Comparison of ENCODE assay signal across 8 cellular contexts in the genomic region with DNA sequence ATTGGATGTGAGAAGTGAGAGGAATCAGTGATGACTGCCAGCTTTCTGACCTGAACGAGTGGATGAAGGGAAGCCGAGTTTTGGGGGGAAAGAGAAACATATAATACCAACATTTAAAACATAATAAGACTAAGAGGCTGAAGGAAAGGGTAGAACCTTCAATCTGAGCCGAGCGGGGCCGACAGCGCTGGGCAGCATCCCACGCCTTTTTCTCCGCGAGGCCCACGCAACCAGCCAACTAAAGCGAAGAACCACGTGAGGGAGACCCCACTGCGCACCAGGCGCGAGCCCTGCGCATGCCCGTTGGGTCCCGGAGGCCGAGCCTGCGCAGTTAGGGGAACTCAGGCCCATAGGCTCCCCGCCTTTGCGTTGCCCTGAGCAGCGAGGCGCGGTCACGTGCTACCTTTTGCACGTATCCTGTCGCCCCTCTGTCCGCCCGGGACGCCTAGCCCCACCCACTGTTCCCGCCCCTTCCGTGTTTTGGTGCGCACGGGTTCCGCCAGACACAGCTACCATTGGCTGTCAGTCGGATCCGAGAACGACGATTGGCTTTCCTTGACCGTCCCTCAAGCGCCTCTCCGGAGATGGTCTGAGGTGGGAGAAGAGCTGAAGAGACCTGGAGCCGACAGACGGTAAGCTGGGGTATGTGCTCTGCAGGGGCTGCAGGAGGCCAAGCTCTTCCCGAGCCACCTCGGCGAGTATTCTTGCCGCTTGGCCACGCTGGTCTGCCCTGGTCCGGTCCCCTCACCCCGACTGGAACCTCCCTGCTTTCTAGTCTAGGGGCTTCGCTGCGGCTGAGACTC. TPM values are rescaled to one million over a fixed set of nuclear protein-coding genes. Genes with fewer than 3 reads are reported as not detected.
DNase-seq lines count a peak whose midpoint lies in the region; ATAC-seq, FAIRE-seq and TF ChIP-seq lines count a peak whose summit lies in the region.

A gene with protein sequence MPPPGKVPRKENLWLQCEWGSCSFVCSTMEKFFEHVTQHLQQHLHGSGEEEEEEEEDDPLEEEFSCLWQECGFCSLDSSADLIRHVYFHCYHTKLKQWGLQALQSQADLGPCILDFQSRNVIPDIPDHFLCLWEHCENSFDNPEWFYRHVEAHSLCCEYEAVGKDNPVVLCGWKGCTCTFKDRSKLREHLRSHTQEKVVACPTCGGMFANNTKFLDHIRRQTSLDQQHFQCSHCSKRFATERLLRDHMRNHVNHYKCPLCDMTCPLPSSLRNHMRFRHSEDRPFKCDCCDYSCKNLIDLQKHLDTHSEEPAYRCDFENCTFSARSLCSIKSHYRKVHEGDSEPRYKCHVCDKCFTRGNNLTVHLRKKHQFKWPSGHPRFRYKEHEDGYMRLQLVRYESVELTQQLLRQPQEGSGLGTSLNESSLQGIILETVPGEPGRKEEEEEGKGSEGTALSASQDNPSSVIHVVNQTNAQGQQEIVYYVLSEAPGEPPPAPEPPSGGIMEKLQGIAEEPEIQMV (plus strand): TSS at position 573 of the 803 bp plus-strand sequence. CDS start 5,365 bp downstream, outside the sequence.

- peak within 1 kb of the TSS; percentile 80 for H2AFZ ChIP-seq in OCI-LY3 (ENCODE audit: low read depth, low read length)

- no peak for TF ChIP-seq CTCF in OCI-LY3 (IDR thresholded peaks at IDR 0.05; ENCODE audit: low read depth, low read length)

- FAIRE-seq in endometrium (lab: Jason Lieb, UNC) = peak; percentile 86

- peaks cover 12% of the 10 kb centered on the region for H3K36me3 ChIP-seq in OCI-LY3 (replicated peaks; ENCODE audit: low read depth, low read length)
- peaks cover 28% of the 10 kb centered on the region for H3K36me3 ChIP-seq in mesodermal cell (ENCODE audit: control insufficient read depth, insufficient read depth, low read length)

- H3K4me1 ChIP-seq in OCI-LY3 (ENCODE audit: low read length) (peaks cover 15% of the 10 kb centered on the region), mesodermal cell (ENCODE audit: control insufficient read depth, insufficient read depth, low read length, poor library complexity, severe bottlenecking) (peaks cover 4% of the 10 kb centered on the region)

- H3K9me3 ChIP-seq in OCI-LY3 (ENCODE audit: insufficient read depth, low read length) (no peaks in the 10 kb centered on the region), mesodermal cell (ENCODE audit: control insufficient read depth, low read length) (no peaks in the 10 kb centered on the region)

- H3K4me3 ChIP-seq in OCI-LY3 (ENCODE audit: low read length) (peak within 1 kb of the TSS; percentile 97), mesodermal cell (ENCODE audit: extremely low read depth, insufficient read depth, low read length, poor library complexity, severe bottlenecking) (peak within 1 kb of the TSS; percentile 89)

- H3K27me3 ChIP-seq in OCI-LY3 (ENCODE audit: low read depth, low read length) = no peaks in the 10 kb centered on the region

- H3K79me2 ChIP-seq in OCI-LY3 (ENCODE audit: low read length) = peaks cover 14% of the 10 kb centered on the region

- peaks cover 7% of the 10 kb centered on the region; the same call in 1 of the 2 replicates for H4K20me1 ChIP-seq in OCI-LY3 (ENCODE audit: insufficient read depth, low read length)

- peak within 1 kb of the TSS; percentile 83 for H3K9ac ChIP-seq in OCI-LY3 (ENCODE audit: low read length)

- peak within 1 kb of the TSS; percentile 99 for H3K4me2 ChIP-seq in OCI-LY3 (ENCODE audit: low read length)

- H3K27ac ChIP-seq in OCI-LY3 (ENCODE audit: low read length) (peak within 1 kb of the TSS; percentile 19), mesodermal cell (ENCODE audit: low read depth, low read length, severe bottlenecking) (peak within 1 kb of the TSS; percentile 43)

- ATAC-seq in GM21515 (IDR thresholded peaks at IDR 0.05; ENCODE audit: unreplicated experiment) = peak; percentile 94

- WGBS in mesodermal cell (ENCODE audit: insufficient coverage in 2 of 2), 2 experiments = 0 to 1% methylated on average over 46 to 49 of the region's 54 CpGs

- peak; percentile 97 for DNase-seq in D341Med (ENCODE audit: low spot score)
- DNase-seq in HuH-7 (ENCODE audit: low spot score) = peak; percentile 97
- DNase-seq in activated CD8-positive, alpha-beta memory T cell treated with anti-CD3 and anti-CD28 coated beads, Interleukin-2, amount 50 U/mL, for 48 hours = peak; percentile 99
- peak; percentile 100 for DNase-seq in stimulated activated CD8-positive, alpha-beta memory T cell treated with anti-CD3 and anti-CD28 coated beads, Interleukin-15, amount 100 ng/mL, for 4 hours (ENCODE audit: low read depth in 2 of 2)

RNA-seq across cellular contexts. Expression of the gene that starts here (rescaled TPM):
- polyA plus RNA-seq in mesodermal cell (2013, experiment 1 of 2) = 28.5 TPM
- polyA plus RNA-seq in mesodermal cell (2013, experiment 2 of 2) = 24.6 TPM

Comparison
In these comparisons a context has a peak if more than half of its experiments do, and no peak if none do; other contexts are left out.
1. Peak in every context shown above with its lines: DNase-seq, ATAC-seq, H3K4me3 ChIP-seq and H3K27ac ChIP-seq.